8 cellular contexts compared by ENCODE assay signal in the genomic region with DNA sequence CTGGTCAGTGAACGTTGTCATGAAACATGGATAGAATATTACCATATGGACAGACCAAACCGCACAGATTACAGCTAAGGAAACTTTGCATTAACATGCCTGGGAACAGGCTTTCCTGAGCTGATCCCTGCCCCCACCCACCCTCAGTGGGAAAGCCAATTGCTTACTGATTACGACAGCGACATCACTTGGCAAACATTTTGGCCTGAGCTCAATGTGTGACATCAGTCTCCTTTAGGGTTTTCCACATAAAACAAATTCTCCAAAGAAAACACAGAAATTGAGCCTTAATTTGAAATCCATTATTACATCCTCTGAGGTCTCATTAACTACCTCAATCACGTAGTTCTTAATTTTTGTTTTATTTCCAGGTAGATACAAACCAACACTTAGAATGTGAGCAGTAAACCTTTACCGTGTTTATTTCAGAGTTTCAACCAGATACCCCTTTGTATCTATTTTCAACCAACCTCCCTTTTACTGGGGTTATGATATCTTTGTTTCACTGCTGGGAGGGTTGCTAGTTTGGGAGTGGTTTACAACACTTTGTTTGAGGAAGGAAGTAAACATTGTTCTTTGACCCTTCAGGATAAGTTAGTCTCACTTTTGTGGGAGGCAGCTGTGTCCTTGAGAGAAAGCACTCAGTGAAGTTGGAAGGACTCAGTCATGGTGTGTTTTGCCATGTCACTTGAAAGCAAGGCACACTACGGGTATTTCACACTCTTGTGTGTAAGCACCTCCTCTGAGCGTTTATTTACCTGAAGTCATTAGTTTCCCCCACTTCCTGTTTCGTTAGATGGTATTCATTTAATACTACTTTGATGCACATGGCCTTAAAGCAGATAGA.
DNase-seq lines count a peak whose midpoint lies in the region; ATAC-seq and TF ChIP-seq lines count a peak whose summit lies in the region.

No MANE protein-coding gene starts in this region.

- no TSS peak for BruUV-seq in OCI-LY7 (replicated peaks; lab: Mats Ljungman, UMichigan)

- TF ChIP-seq CTCF in OCI-LY7 (conservative IDR thresholded peaks at IDR 0.05; ENCODE audit: low read length) (no peak), fibroblast of pulmonary artery (IDR thresholded peaks at IDR 0.05; ENCODE audit: low read length, missing control alignments) (no peak)

- 41 to 47% methylated on average over 9 of the region's 9 CpGs for WGBS in GM23248 (ENCODE audit: low coverage in 1 of 2, low lambda C conversion rate in 2 of 2, missing lambda C conversion rate in 2 of 2), 2 experiments

- H4K20me1 ChIP-seq in GM23248 (ENCODE audit: insufficient read depth) (no peaks in the 10 kb centered on the region), OCI-LY7 (ENCODE audit: insufficient read depth, low read length) (0 out of 2 replicates have a peak, but pooled peaks cover 5% of the 10 kb centered on the region)

- H3K36me3 ChIP-seq in GM23248 (ENCODE audit: low read depth) (no peaks in the 10 kb centered on the region), OCI-LY7 (ENCODE audit: insufficient read depth, low read length) (no peaks in the 10 kb centered on the region), H7 (replicated peaks; ENCODE audit: control insufficient read depth, insufficient read depth, low read length) (no peaks in the 10 kb centered on the region)

- CTCF ChIA-PET in OCI-LY7 (lab: Charles Lee; ENCODE audit: unreplicated experiment): no interaction called here

- no peak overlapping the region for H3K4me3 ChIP-seq in GM23248
- H3K4me3 ChIP-seq in OCI-LY7 (ENCODE audit: low read depth, low read length, poor library complexity, severe bottlenecking): no peak overlapping the region
- no peak overlapping the region for H3K4me3 ChIP-seq in fibroblast of pulmonary artery (replicated peaks; ENCODE audit: low read depth, low read length)
- no peak overlapping the region for H3K4me3 ChIP-seq in H7 (ENCODE audit: insufficient read depth, low read depth, low read length)

- H3K9ac ChIP-seq in GM23248: no peak overlapping the region

- H3F3A ChIP-seq in GM23248 (ENCODE audit: insufficient read depth): peaks cover 6% of the 10 kb centered on the region

- H2AFZ ChIP-seq in GM23248 (0 out of 2 replicates have a peak overlapping the region, but pooled peaks have one; percentile 13), OCI-LY7 (ENCODE audit: low read length) (no peak overlapping the region)

- intact Hi-C loops in OCI-LY7 (cut with micrococcal nuclease; ENCODE audit: unreplicated experiment): no loop called here
- intact Hi-C loops in posterior vena cava (cut with DNase I): no loop called here

- DNase-seq in GM23248: peak; percentile 60
- DNase-seq in OCI-LY7 (ENCODE audit: low spot score): peak; percentile 3
- peak; percentile 83 for DNase-seq in fibroblast of pulmonary artery (ENCODE audit: low read depth)
- DNase-seq in posterior vena cava (ENCODE audit: low spot score): peak; percentile 89
- DNase-seq in H7: no peak
- no peak for DNase-seq in germinal center (ENCODE audit: low spot score)

- no peak for ATAC-seq in HG02973 (IDR thresholded peaks at IDR 0.05; ENCODE audit: unreplicated experiment)
- no peak for ATAC-seq in HG02981 (IDR thresholded peaks at IDR 0.05; ENCODE audit: unreplicated experiment)

- no peaks in the 10 kb centered on the region for H3K27me3 ChIP-seq in GM23248 (replicated peaks; ENCODE audit: insufficient read depth)
- H3K27me3 ChIP-seq in H7 (ENCODE audit: control insufficient read depth, insufficient read depth, low read length): no peaks in the 10 kb centered on the region

- in situ Hi-C loops in GM23248 (cut with MboI): no loop called here

- H3K27ac ChIP-seq in GM23248 (no peak overlapping the region), OCI-LY7 (ENCODE audit: low read depth, low read length, poor library complexity, severe bottlenecking) (no peak overlapping the region)

- H3K9me2 ChIP-seq in GM23248 (ENCODE audit: insufficient read depth): no peaks in the 10 kb centered on the region
- no peaks in the 10 kb centered on the region; the same call in 1 of the 2 replicates for H3K9me2 ChIP-seq in OCI-LY7 (ENCODE audit: insufficient read depth, low read length)

- H3K9me3 ChIP-seq in GM23248 (ENCODE audit: low read depth): no peaks in the 10 kb centered on the region
- no peaks in the 10 kb centered on the region for H3K9me3 ChIP-seq in OCI-LY7 (ENCODE audit: low read length)

- H3K4me2 ChIP-seq in GM23248 (ENCODE audit: unreplicated experiment): no peak overlapping the region
- H3K4me2 ChIP-seq in OCI-LY7 (ENCODE audit: low read length): no peak overlapping the region

- POLR2A ChIA-PET in OCI-LY7 (lab: Charles Lee): interaction anchor here (0.6 to 1.3 kb wide), 3 partner anchors 18 to 93 kb away, joined by 3 to 5 read pairs (median 3); no protein-coding TSS in a partner anchor

- H3K79me2 ChIP-seq in GM23248 (ENCODE audit: insufficient read depth): no peaks in the 10 kb centered on the region
- no peaks in the 10 kb centered on the region for H3K79me2 ChIP-seq in OCI-LY7 (ENCODE audit: insufficient read depth, low read depth, low read length)

- H3K4me1 ChIP-seq in GM23248 (ENCODE audit: insufficient read depth) (peaks cover 21% of the 10 kb centered on the region), OCI-LY7 (ENCODE audit: insufficient read depth, low read length, poor library complexity, severe bottlenecking) (peaks cover 7% of the 10 kb centered on the region)

Comparison
In these comparisons a context has a peak if more than half of its experiments do, and no peak if none do; other contexts are left out.
1. DNase-seq: peak in GM23248 (single experiment), OCI-LY7 (single experiment), fibroblast of pulmonary artery (single experiment) and posterior vena cava (single experiment); none in H7 (single experiment) and germinal center (single experiment).